In genomic region chr17:5789443-5789842, GRCh38 we compare ENCODE assay signal across 2 cellular contexts.
TF ChIP-seq lines count a peak whose summit lies in the region.

No MANE protein-coding gene starts in this region.

TF ChIP-seq in IMR-90, 13 proteins besides CTCF, POLR2A, EP300 and RAD21 (continued from another document):
- TF ChIP-seq ELK1 (IDR thresholded peaks at IDR 0.05; ENCODE audit: borderline replicate concordance, low read depth, low read length) = no peak
- no peak for TF ChIP-seq RFX5 (IDR thresholded peaks at IDR 0.05; ENCODE audit: low read depth, low read length)
- TF ChIP-seq MXI1 (IDR thresholded peaks at IDR 0.05; ENCODE audit: borderline replicate concordance, low read depth, low read length) = no peak
- TF ChIP-seq SMC3 (IDR thresholded peaks at IDR 0.05; ENCODE audit: low read depth, low read length) = no peak
- no peak for TF ChIP-seq NFE2L2 (IDR thresholded peaks at IDR 0.05; ENCODE audit: low read depth, low read length)

TF ChIP-seq in WTC11, 78 proteins besides CTCF, POLR2A, EP300 and RAD21 (continued from another document):
- no peak for TF ChIP-seq AR (CRISPR knock-in tag; IDR thresholded peaks at IDR 0.05)
